In the genomic region with DNA sequence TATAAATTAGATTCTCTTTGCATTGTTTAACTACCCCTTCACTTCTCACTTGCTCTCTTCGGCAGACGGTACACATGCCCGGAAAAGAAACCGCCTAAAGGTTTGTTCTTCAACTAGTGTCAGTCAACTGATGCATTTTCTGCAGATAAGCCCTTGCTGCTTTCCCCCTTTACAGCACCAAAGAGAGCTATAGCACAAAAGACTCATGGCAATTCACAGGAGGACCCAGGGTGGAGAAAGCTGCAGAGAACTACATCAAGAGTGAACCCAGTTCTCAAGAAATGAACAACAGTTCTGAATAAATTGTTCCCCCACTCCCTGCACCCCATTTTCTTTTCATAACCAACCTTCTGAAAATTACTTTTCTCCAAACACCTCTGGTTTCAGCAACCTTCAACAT, we compare ENCODE assay signal across 13 cellular contexts. TPM values are rescaled to one million over a fixed set of nuclear protein-coding genes. Genes with fewer than 3 reads are reported as not detected.
DNase-seq lines count a peak whose midpoint lies in the region; ATAC-seq, FAIRE-seq and TF ChIP-seq lines count a peak whose summit lies in the region.
"Had no signal": no experiment of that assay in that cellular context is flagged by ENCODE, and none has a peak within 500 bp of the region (broad histone marks: within the 10 kb centered on the region; RNA-seq: fewer than 3 reads in every experiment).

No MANE protein-coding gene starts in this region.

- peak in 1 of 2 donors; percentile 29 for ATAC-seq in CD4-positive, CD25-positive, alpha-beta regulatory T cell (ENCODE audit: low read depth in 2 of 2)
- ATAC-seq in GM19043 (IDR thresholded peaks at IDR 0.05; ENCODE audit: low read depth, unreplicated experiment), result peak; percentile 0
- ATAC-seq in HG02970 (IDR thresholded peaks at IDR 0.05; ENCODE audit: low FRiP score, unreplicated experiment), result peak; percentile 7
- ATAC-seq in HG02938 (IDR thresholded peaks at IDR 0.05; ENCODE audit: unreplicated experiment), result no peak
- ATAC-seq in GM18858 (IDR thresholded peaks at IDR 0.05; ENCODE audit: unreplicated experiment), result no peak
- ATAC-seq in HG03521 (IDR thresholded peaks at IDR 0.05; ENCODE audit: unreplicated experiment), result no peak

- H3K4me3 Mint-ChIP-seq in CD4-positive, CD25-positive, alpha-beta regulatory T cell, result peak overlapping the region; percentile 22 to 74 (median 58)
- H3K4me3 Mint-ChIP-seq in activated naive CD8-positive, alpha-beta T cell, result peak overlapping the region; percentile 75

- no peak overlapping the region for H3K27ac ChIP-seq in CD4-positive, CD25-positive, alpha-beta regulatory T cell (ENCODE audit: insufficient read depth, low read length, poor library complexity, severe bottlenecking)
- H3K27ac ChIP-seq: GM23248 had no signal

- no peak; the same call in 1 of the 2 replicates for TF ChIP-seq POLR2A in GM12892 (IDR thresholded peaks at IDR 0.05; ENCODE audit: low read depth, low read length)

- H3K9me3 Mint-ChIP-seq in CD4-positive, CD25-positive, alpha-beta regulatory T cell, result no peaks in the 10 kb centered on the region
- no peaks in the 10 kb centered on the region for H3K9me3 Mint-ChIP-seq in activated naive CD8-positive, alpha-beta T cell (ENCODE audit: low read depth)

- H3K27ac Mint-ChIP-seq in CD4-positive, CD25-positive, alpha-beta regulatory T cell, result peak overlapping the region; percentile 20 to 47 (median 32)
- peak overlapping the region; percentile 94 for H3K27ac Mint-ChIP-seq in activated naive CD8-positive, alpha-beta T cell

- no peak for FAIRE-seq in GM12892 (lab: Jason Lieb, UNC)

- peaks cover 60 to 78% (median 67%) of the 10 kb centered on the region in 4 donors for H3K4me1 Mint-ChIP-seq in CD4-positive, CD25-positive, alpha-beta regulatory T cell
- peaks cover 69% of the 10 kb centered on the region for H3K4me1 Mint-ChIP-seq in activated naive CD8-positive, alpha-beta T cell (ENCODE audit: low read depth)

- no peaks in the 10 kb centered on the region for H3K27me3 ChIP-seq in CD4-positive, CD25-positive, alpha-beta regulatory T cell (ENCODE audit: control insufficient read depth, insufficient read depth, low read length)
- H3K27me3 ChIP-seq: BLaER1 treated with 17β-estradiol and CSF1 and Interleukin-3, amounts not matched to agents 10 nM and 100 nM; left lung had no signal

- H3K4me3 ChIP-seq in CD4-positive, CD25-positive, alpha-beta regulatory T cell (ENCODE audit: low read depth, low read length), result peak overlapping the region; percentile 56
- H3K4me3 ChIP-seq: BLaER1 treated with 17β-estradiol and CSF1 and Interleukin-3, amounts not matched to agents 10 nM and 100 nM; GM23248; left lung had no signal

- peaks cover 40% of the 10 kb centered on the region for H3K4me1 ChIP-seq in CD4-positive, CD25-positive, alpha-beta regulatory T cell (ENCODE audit: control insufficient read depth, insufficient read depth, low read length, poor library complexity, severe bottlenecking)

- peaks cover 83% of the 10 kb centered on the region for H3K36me3 ChIP-seq in CD4-positive, CD25-positive, alpha-beta regulatory T cell (ENCODE audit: control insufficient read depth, insufficient read depth, low read length)

- no peak for DNase-seq in CD4-positive, CD25-positive, alpha-beta regulatory T cell
- no peak for DNase-seq in GM12892 (ENCODE audit: insufficient read length)
- DNase-seq: IMR-90, left lung, SIG-M5 had no signal

- no peaks in the 10 kb centered on the region for H3K27me3 Mint-ChIP-seq in CD4-positive, CD25-positive, alpha-beta regulatory T cell
- no peaks in the 10 kb centered on the region for H3K27me3 Mint-ChIP-seq in activated naive CD8-positive, alpha-beta T cell

- peaks cover 50% of the 10 kb centered on the region for H3K36me3 Mint-ChIP-seq in CD4-positive, CD25-positive, alpha-beta regulatory T cell
- peaks cover 30% of the 10 kb centered on the region for H3K36me3 Mint-ChIP-seq in activated naive CD8-positive, alpha-beta T cell

- H3K9me3 ChIP-seq in CD4-positive, CD25-positive, alpha-beta regulatory T cell (ENCODE audit: control insufficient read depth in 2 of 2, low read length in 2 of 2), result no peaks in the 10 kb centered on the region
- H3K9me3 ChIP-seq: BLaER1 treated with 17β-estradiol and CSF1 and Interleukin-3, amounts not matched to agents 10 nM and 100 nM; left lung had no signal

RNA-seq across cellular contexts. Expression of a gene that starts 8.9 kb away (rescaled TPM):
- 187 TPM for total RNA-seq in CD4-positive, CD25-positive, alpha-beta regulatory T cell
- 100 to 1,000 TPM; 330 to 364 (median 346) TPM for polyA plus RNA-seq in CD4-positive, CD25-positive, alpha-beta regulatory T cell
- 160 TPM for polyA plus RNA-seq in GM12892 (2012; ENCODE audit: missing spikeins)

Comparison
In these comparisons a context has a peak if more than half of its experiments do, and no peak if none do; other contexts are left out.
1. ATAC-seq: peak in GM19043 (single experiment) and HG02970 (single experiment); none in HG02938 (single experiment), GM18858 (single experiment) and HG03521 (single experiment).